In genomic region chr5:83470516-83470915, GRCh38 we compare ENCODE assay signal across 17 cellular contexts. TPM values are rescaled to one million over a fixed set of nuclear protein-coding genes. Genes with fewer than 3 reads are reported as not detected.
A peak's percentile ranks its signal among the peaks of the same experiment; 100 is the strongest.
DNase-seq lines count a peak whose midpoint lies in the region; ATAC-seq and TF ChIP-seq lines count a peak whose summit lies in the region.
"Had no signal": no experiment of that assay in that cellular context is flagged by ENCODE, and none has a peak within 500 bp of the region (broad histone marks: within the 10 kb centered on the region; RNA-seq: fewer than 3 reads in every experiment).

No MANE protein-coding gene starts in this region.

- no peak overlapping the region for H3K27ac Mint-ChIP-seq in activated T-cell treated with anti-CD3 and anti-CD28 coated beads, Interleukin-2, amount 50 U/mL, for 72 hours
- no peak overlapping the region for H3K27ac Mint-ChIP-seq in glutamatergic neuron (ENCODE audit: unreplicated experiment)
- no peak overlapping the region for H3K27ac Mint-ChIP-seq in osteocyte (ENCODE audit: unreplicated experiment)
- H3K27ac Mint-ChIP-seq: naive B cell; stimulated activated naive B cell treated with anti-CD40 and anti-IgM and Interleukin-4, amounts not matched to agents 10 μg/mL and 1 μg/mL and 100 μg/mL, for 72 hours had no signal

- H3K36me3 Mint-ChIP-seq in activated T-cell treated with anti-CD3 and anti-CD28 coated beads, Interleukin-2, amount 50 U/mL, for 72 hours (ENCODE audit: insufficient read depth in 2 of 2): peaks cover 2 to 3% of the 10 kb centered on the region in 2 donors
- H3K36me3 Mint-ChIP-seq in glutamatergic neuron (ENCODE audit: unreplicated experiment): no peaks in the 10 kb centered on the region
- H3K36me3 Mint-ChIP-seq in osteocyte (ENCODE audit: unreplicated experiment): no peaks in the 10 kb centered on the region

- H3K36me3 ChIP-seq in NT2/D1 (ENCODE audit: insufficient read depth, insufficient read length, low read length): no peaks in the 10 kb centered on the region

- H3K4me3 Mint-ChIP-seq in activated T-cell treated with anti-CD3 and anti-CD28 coated beads, Interleukin-2, amount 50 U/mL, for 72 hours: peak overlapping the region; percentile 9 to 40
- H3K4me3 Mint-ChIP-seq in glutamatergic neuron (ENCODE audit: unreplicated experiment) (peak overlapping the region; percentile 99), osteocyte (ENCODE audit: unreplicated experiment) (peak overlapping the region; percentile 92)
- H3K4me3 Mint-ChIP-seq: stimulated activated naive B cell treated with anti-CD40 and anti-IgM and Interleukin-4, amounts not matched to agents 10 μg/mL and 1 μg/mL and 100 μg/mL, for 72 hours had no signal

- ATAC-seq in activated T-cell treated with anti-CD3 and anti-CD28 coated beads, Interleukin-2, amount 50 U/mL, for 72 hours (replicated peaks in 1 of 2): no peak
- ATAC-seq: stimulated activated naive B cell treated with anti-CD40 and anti-IgM and Interleukin-4, amounts not matched to agents 10 μg/mL and 1 μg/mL and 100 μg/mL, for 72 hours had no signal

- H3K27me3 ChIP-seq in NT2/D1 (ENCODE audit: insufficient read depth, insufficient read length): no peaks in the 10 kb centered on the region

- TF ChIP-seq CTCF in glutamatergic neuron (IDR thresholded peaks at IDR 0.05; ENCODE audit: partially characterized antibody, unreplicated experiment): no peak
- no peak for TF ChIP-seq CTCF in osteocyte (IDR thresholded peaks at IDR 0.05)
- TF ChIP-seq CTCF in GM13977 (IDR thresholded peaks at IDR 0.05; ENCODE audit: extremely low read depth, insufficient read depth, missing control alignments): no peak

- H3K4me1 ChIP-seq in NT2/D1 (ENCODE audit: insufficient read depth, insufficient read length): no peaks in the 10 kb centered on the region

- in situ Hi-C loops in GM13977 (cut with MboI; ENCODE audit: low pct_unique_long_range_greater_than_20kb, low sequenced_read_pairs, unreplicated experiment): no loop called here

- peaks cover 10% of the 10 kb centered on the region; the same call in 1 of the 2 replicates for H3K9me3 ChIP-seq in NT2/D1 (ENCODE audit: insufficient read depth, low read length)

- peaks cover 78% of the 10 kb centered on the region for H3K27me3 Mint-ChIP-seq in activated T-cell treated with anti-CD3 and anti-CD28 coated beads, Interleukin-2, amount 50 U/mL, for 72 hours (ENCODE audit: low read depth)
- H3K27me3 Mint-ChIP-seq in glutamatergic neuron (ENCODE audit: unreplicated experiment): peaks cover 15% of the 10 kb centered on the region
- peaks cover 42% of the 10 kb centered on the region for H3K27me3 Mint-ChIP-seq in osteocyte (ENCODE audit: unreplicated experiment)

- DNase-seq in activated T-cell treated with anti-CD3 and anti-CD28 coated beads, Interleukin-2, amount 50 U/mL, for 72 hours: no peak
- DNase-seq in activated T-cell treated with anti-CD3 and anti-CD28 coated beads, Interleukin-2, amount 50 U/mL, for 48 hours: no peak
- DNase-seq in NT2/D1 (ENCODE audit: low read depth, low spot score): no peak
- no peak for DNase-seq in glutamatergic neuron
- no peak for DNase-seq in osteocyte (ENCODE audit: extremely low spot score, unreplicated experiment)
- no peak for DNase-seq in islet precursor cell
- DNase-seq in GM13977 (ENCODE audit: low spot score): no peak
- no peak for DNase-seq in NCI-H187 treated with DMSO at 0.1 percent for 48 hours (lab: John Stamatoyannopoulos, UW)
- DNase-seq: activated CD8-positive, alpha-beta memory T cell treated with anti-CD3 and anti-CD28 coated beads for 24 hours; activated naive CD4-positive, alpha-beta T cell treated with Interleukin-2 at 50 U/mL for 16 hours; effector memory CD4-positive, alpha-beta T cell; foreskin melanocyte; GF-D8; naive B cell; NCI-H345; stimulated activated naive B cell treated with anti-CD40 and anti-IgM and Interleukin-4, amounts not matched to agents 10 μg/mL and 1 μg/mL and 100 μg/mL, for 72 hours had no signal

- H3K4me1 Mint-ChIP-seq in activated T-cell treated with anti-CD3 and anti-CD28 coated beads, Interleukin-2, amount 50 U/mL, for 72 hours (ENCODE audit: low read depth): peaks cover 29% of the 10 kb centered on the region
- H3K4me1 Mint-ChIP-seq in glutamatergic neuron (ENCODE audit: low read depth, unreplicated experiment) (peaks cover 16% of the 10 kb centered on the region), osteocyte (ENCODE audit: unreplicated experiment) (peaks cover 21% of the 10 kb centered on the region)

- H3K9me3 Mint-ChIP-seq in activated T-cell treated with anti-CD3 and anti-CD28 coated beads, Interleukin-2, amount 50 U/mL, for 72 hours: no peaks in the 10 kb centered on the region
- peaks cover 14% of the 10 kb centered on the region for H3K9me3 Mint-ChIP-seq in glutamatergic neuron (ENCODE audit: unreplicated experiment)
- no peaks in the 10 kb centered on the region for H3K9me3 Mint-ChIP-seq in osteocyte (ENCODE audit: unreplicated experiment)
- H3K9me3 Mint-ChIP-seq: stimulated activated naive B cell treated with anti-CD40 and anti-IgM and Interleukin-4, amounts not matched to agents 10 μg/mL and 1 μg/mL and 100 μg/mL, for 72 hours had no signal

- peak overlapping the region; percentile 1 for H3K4me3 ChIP-seq in NT2/D1 (ENCODE audit: insufficient read length, low read depth)

- no peak overlapping the region for H3K9ac ChIP-seq in NT2/D1 (ENCODE audit: insufficient read length, low read depth)
- H3K9ac ChIP-seq: KMS-11 had no signal

RNA-seq across cellular contexts. Expression of gene VCAN, which starts 1.0 kb away (rescaled TPM):
- total RNA-seq in activated T-cell treated with anti-CD3 and anti-CD28 coated beads, Interleukin-2, amount 50 U/mL, for 72 hours: under 1 TPM; 0.14 to 0.51 TPM
- total RNA-seq in glutamatergic neuron (ENCODE audit: unreplicated experiment) (152 TPM), osteocyte (67.0 and 67.5 TPM in 2 replicates)

Comparison
In these comparisons a context has a peak if more than half of its experiments do, and no peak if none do; other contexts are left out.
1. H3K4me3 Mint-ChIP-seq: peak in every context shown above with its lines; median percentile 99 in glutamatergic neuron; 92 in osteocyte; 24 in activated T-cell treated with anti-CD3 and anti-CD28 coated beads, Interleukin-2, amount 50 U/mL, for 72 hours.
2. RNA of gene VCAN, which starts 1.0 kb away (total RNA-seq): 152 TPM in glutamatergic neuron (single experiment) and 67.0 to 67.5 TPM in osteocyte; 0.14 to 0.51 TPM in activated T-cell treated with anti-CD3 and anti-CD28 coated beads, Interleukin-2, amount 50 U/mL, for 72 hours; every median in the first group is over 10 times any median in the second.